ENCODE assay signal across 1 cellular context in the genomic region with DNA sequence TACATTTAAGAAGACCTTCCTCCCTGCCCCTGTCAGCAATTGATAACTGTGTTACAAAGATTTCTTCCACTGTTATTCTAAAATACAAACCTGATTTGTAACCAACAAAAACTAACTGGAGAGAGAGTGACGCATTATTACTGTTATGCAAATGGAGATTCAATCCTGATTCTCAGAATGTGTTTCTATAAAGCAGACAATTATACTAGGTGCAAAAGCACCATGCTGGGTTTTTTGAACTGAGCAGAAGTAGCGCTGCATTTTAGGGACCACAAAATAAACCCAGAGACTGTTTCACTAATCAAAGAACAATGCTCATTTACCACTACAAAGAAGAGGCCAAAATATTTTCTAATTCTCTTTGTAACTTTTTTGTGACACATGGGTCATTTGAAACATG.
TF ChIP-seq lines count a peak whose summit lies in the region.

No MANE protein-coding gene starts in this region.

TF ChIP-seq in GM12878, 131 proteins besides CTCF, POLR2A, EP300 and RAD21 (continued from another document):
- TF ChIP-seq BACH1 (IDR thresholded peaks at IDR 0.05; ENCODE audit: borderline replicate concordance) (no peak), BMI1 (IDR thresholded peaks at IDR 0.05; ENCODE audit: borderline replicate concordance) (0 out of 2 replicates have a peak, but pooled peaks have one; percentile 35), MTA2 (IDR thresholded peaks at IDR 0.05; ENCODE audit: low read depth) (peak; percentile 85; the same call in 1 of the 2 replicates), E2F4 (IDR thresholded peaks at IDR 0.05; ENCODE audit: low read depth, low read length) (no peak), NRF1 (conservative IDR thresholded peaks at IDR 0.05; ENCODE audit: low read depth, low read length) (no peak), PAX8 (IDR thresholded peaks at IDR 0.05) (no peak), MAX (IDR thresholded peaks at IDR 0.05; ENCODE audit: low read depth, low read length) (no peak), STAT3 (IDR thresholded peaks at IDR 0.05; ENCODE audit: low read depth, low read length) (no peak), ZNF207 (IDR thresholded peaks at IDR 0.05; ENCODE audit: borderline replicate concordance) (no peak), RBBP5 (conservative IDR thresholded peaks at IDR 0.05) (no peak), USF2 (IDR thresholded peaks at IDR 0.05; ENCODE audit: borderline replicate concordance, low read depth, low read length) (no peak), IKZF1 (conservative IDR thresholded peaks at IDR 0.05) (peak; percentile 51; the same call in 1 of the 2 replicates), SUZ12 (IDR thresholded peaks at IDR 0.05; ENCODE audit: unreplicated experiment) (no peak), ATF2 (IDR thresholded peaks at IDR 0.05; ENCODE audit: low read length) (no peak), TCF12 (IDR thresholded peaks at IDR 0.05; ENCODE audit: low read depth, low read length) (no peak), ZNF384 (IDR thresholded peaks at IDR 0.05; ENCODE audit: borderline replicate concordance, low read depth, low read length) (no peak), ZZZ3 (IDR thresholded peaks at IDR 0.05; ENCODE audit: control insufficient read depth, insufficient read length, low read depth) (no peak), ZNF217 (IDR thresholded peaks at IDR 0.05) (0 out of 2 replicates have a peak, but pooled peaks have one; percentile 66), SKIL (IDR thresholded peaks at IDR 0.05; ENCODE audit: low read depth, poor library complexity, severe bottlenecking) (no peak), ESRRA (IDR thresholded peaks at IDR 0.05; ENCODE audit: low read length) (no peak), TCF3 (IDR thresholded peaks at IDR 0.05; ENCODE audit: borderline replicate concordance, insufficient read depth, low read depth, low read length) (no peak), CHD1 (IDR thresholded peaks at IDR 0.05; ENCODE audit: low read depth, low read length) (no peak), ZBTB33 (IDR thresholded peaks at IDR 0.05) (no peak), RUNX3 (IDR thresholded peaks at IDR 0.05; ENCODE audit: low read length) (no peak)
- TF ChIP-seq, protein P1, sequence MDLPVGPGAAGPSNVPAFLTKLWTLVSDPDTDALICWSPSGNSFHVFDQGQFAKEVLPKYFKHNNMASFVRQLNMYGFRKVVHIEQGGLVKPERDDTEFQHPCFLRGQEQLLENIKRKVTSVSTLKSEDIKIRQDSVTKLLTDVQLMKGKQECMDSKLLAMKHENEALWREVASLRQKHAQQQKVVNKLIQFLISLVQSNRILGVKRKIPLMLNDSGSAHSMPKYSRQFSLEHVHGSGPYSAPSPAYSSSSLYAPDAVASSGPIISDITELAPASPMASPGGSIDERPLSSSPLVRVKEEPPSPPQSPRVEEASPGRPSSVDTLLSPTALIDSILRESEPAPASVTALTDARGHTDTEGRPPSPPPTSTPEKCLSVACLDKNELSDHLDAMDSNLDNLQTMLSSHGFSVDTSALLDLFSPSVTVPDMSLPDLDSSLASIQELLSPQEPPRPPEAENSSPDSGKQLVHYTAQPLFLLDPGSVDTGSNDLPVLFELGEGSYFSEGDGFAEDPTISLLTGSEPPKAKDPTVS (IDR thresholded peaks at IDR 0.05; ENCODE audit: low read depth, low read length) = no peak
- TF ChIP-seq, protein P2, sequence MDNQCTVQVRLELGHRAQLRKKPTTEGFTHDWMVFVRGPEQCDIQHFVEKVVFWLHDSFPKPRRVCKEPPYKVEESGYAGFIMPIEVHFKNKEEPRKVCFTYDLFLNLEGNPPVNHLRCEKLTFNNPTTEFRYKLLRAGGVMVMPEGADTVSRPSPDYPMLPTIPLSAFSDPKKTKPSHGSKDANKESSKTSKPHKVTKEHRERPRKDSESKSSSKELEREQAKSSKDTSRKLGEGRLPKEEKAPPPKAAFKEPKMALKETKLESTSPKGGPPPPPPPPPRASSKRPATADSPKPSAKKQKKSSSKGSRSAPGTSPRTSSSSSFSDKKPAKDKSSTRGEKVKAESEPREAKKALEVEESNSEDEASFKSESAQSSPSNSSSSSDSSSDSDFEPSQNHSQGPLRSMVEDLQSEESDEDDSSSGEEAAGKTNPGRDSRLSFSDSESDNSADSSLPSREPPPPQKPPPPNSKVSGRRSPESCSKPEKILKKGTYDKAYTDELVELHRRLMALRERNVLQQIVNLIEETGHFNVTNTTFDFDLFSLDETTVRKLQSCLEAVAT (IDR thresholded peaks at IDR 0.05) = no peak
